ENCODE assay signal across 9 cellular contexts in the genomic region with DNA sequence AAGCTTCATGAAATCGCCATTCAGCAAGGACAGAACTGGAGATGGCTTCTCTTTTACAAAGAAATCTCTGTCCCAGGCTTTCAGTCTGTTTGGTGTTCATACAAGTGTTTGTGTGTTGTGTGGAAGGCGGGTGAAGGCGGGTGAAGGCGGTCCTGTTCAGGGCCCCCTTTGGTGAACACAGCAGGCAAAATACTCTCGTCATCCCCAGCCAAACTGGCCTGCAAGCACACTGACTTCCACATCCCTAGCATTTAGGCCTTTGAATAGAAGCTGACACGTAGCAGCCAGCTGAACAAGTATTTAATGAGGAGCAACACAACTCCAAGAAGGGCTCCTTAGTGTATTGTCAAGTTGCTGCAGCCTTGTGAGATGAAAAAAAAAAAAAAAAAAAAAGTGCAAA.
DNase-seq lines count a peak whose midpoint lies in the region; ATAC-seq and TF ChIP-seq lines count a peak whose summit lies in the region.
"Had no signal": no experiment of that assay in that cellular context is flagged by ENCODE, and none has a peak within 500 bp of the region (broad histone marks: within the 10 kb centered on the region; RNA-seq: fewer than 3 reads in every experiment).

No MANE protein-coding gene starts in this region.

- H3K9me3 ChIP-seq in gastrocnemius medialis: no peaks in the 10 kb centered on the region

- ATAC-seq in left cardiac atrium (peak; percentile 12 to 57), gastrocnemius medialis (no peak), omental fat pad (ENCODE audit: low FRiP score) (no peak), GM18517 (IDR thresholded peaks at IDR 0.05; ENCODE audit: unreplicated experiment) (no peak), GM21717 (IDR thresholded peaks at IDR 0.05; ENCODE audit: unreplicated experiment) (no peak)

- intact Hi-C loops in activated T-helper 2 cell treated with anti-CD3 and anti-CD28 coated beads, Interferon-gamma antibody, Interleukin-2, Interleukin-4, amounts not matched to agents 10 μg/mL and 5 μg/mL and 100 μg/mL, durations not matched to agents 14 hours and 24 hours and 36 hours (cut with micrococcal nuclease): no loop called here
- intact Hi-C loops in left cardiac atrium (cut with DNase I) (loop anchor here in 1 of 2 donors (10.0 kb wide), 1 partner anchor 226 kb away; no protein-coding TSS in a partner anchor), gastrocnemius medialis (cut with DNase I; ENCODE audit: low total_unique reads) (no loop called here)

- no peaks in the 10 kb centered on the region for H3K27me3 ChIP-seq in gastrocnemius medialis

- H3K36me3 Mint-ChIP-seq in activated T-helper 2 cell treated with anti-CD3 and anti-CD28 coated beads, Interferon-gamma antibody, Interleukin-2, Interleukin-4, amounts not matched to agents 10 μg/mL and 5 μg/mL and 100 μg/mL, durations not matched to agents 14 hours and 24 hours and 36 hours (ENCODE audit: low read depth): peaks cover 85% of the 10 kb centered on the region

- H3K36me3 ChIP-seq in gastrocnemius medialis: peaks cover 0 to 9% of the 10 kb centered on the region in 2 donors

- peak overlapping the region; percentile 8 to 65 (median 58) for H3K27ac ChIP-seq in gastrocnemius medialis

- TF ChIP-seq CTCF in gastrocnemius medialis (IDR thresholded peaks at IDR 0.05 in 4 of 5, conservative IDR thresholded peaks at IDR 0.05 in 1 of 5) (no peak), omental fat pad (IDR thresholded peaks at IDR 0.05) (no peak)

- no peak overlapping the region for H3K4me3 ChIP-seq in gastrocnemius medialis

- no peak for TF ChIP-seq POLR2A in gastrocnemius medialis (IDR thresholded peaks at IDR 0.05)

- no peaks in the 10 kb centered on the region for H3K9me3 Mint-ChIP-seq in activated T-helper 2 cell treated with anti-CD3 and anti-CD28 coated beads, Interferon-gamma antibody, Interleukin-2, Interleukin-4, amounts not matched to agents 10 μg/mL and 5 μg/mL and 100 μg/mL, durations not matched to agents 14 hours and 24 hours and 36 hours

- no peaks in the 10 kb centered on the region for H3K27me3 Mint-ChIP-seq in activated T-helper 2 cell treated with anti-CD3 and anti-CD28 coated beads, Interferon-gamma antibody, Interleukin-2, Interleukin-4, amounts not matched to agents 10 μg/mL and 5 μg/mL and 100 μg/mL, durations not matched to agents 14 hours and 24 hours and 36 hours (ENCODE audit: low read depth)

- peaks cover 78% of the 10 kb centered on the region for H3K4me1 Mint-ChIP-seq in activated T-helper 2 cell treated with anti-CD3 and anti-CD28 coated beads, Interferon-gamma antibody, Interleukin-2, Interleukin-4, amounts not matched to agents 10 μg/mL and 5 μg/mL and 100 μg/mL, durations not matched to agents 14 hours and 24 hours and 36 hours (ENCODE audit: low read depth)

- peaks cover 19 to 52% of the 10 kb centered on the region in 2 donors for H3K4me1 ChIP-seq in gastrocnemius medialis

- peak overlapping the region; percentile 68 for H3K27ac Mint-ChIP-seq in activated T-helper 2 cell treated with anti-CD3 and anti-CD28 coated beads, Interferon-gamma antibody, Interleukin-2, Interleukin-4, amounts not matched to agents 10 μg/mL and 5 μg/mL and 100 μg/mL, durations not matched to agents 14 hours and 24 hours and 36 hours

- DNase-seq in GM03348 (ENCODE audit: low spot score) (peak; percentile 27), left cardiac atrium (no peak), gastrocnemius medialis (no peak), omental fat pad (ENCODE audit: low spot score) (no peak), GF-D8 (lab: John Stamatoyannopoulos, UW) (no peak)
- no peak for DNase-seq in activated T-helper 2 cell treated with anti-CD3 and anti-CD28 coated beads, Interferon-gamma antibody, Interleukin-2, Interleukin-4, amounts not matched to agents 10 μg/mL and 5 μg/mL and 100 μg/mL, durations not matched to agents 14 hours and 24 hours and 36 hours (ENCODE audit: low spot score)
- DNase-seq: RPMI8226 had no signal

- in situ Hi-C loops in gastrocnemius medialis (cut with MboI; ENCODE audit: low sequenced_read_pairs in 4 of 4): loop anchor here in 2 of 4 donors (25.0 kb wide), 2 partner anchors 168 to 643 kb away; no protein-coding TSS in a partner anchor

- peak overlapping the region; percentile 6 for H3K4me3 Mint-ChIP-seq in activated T-helper 2 cell treated with anti-CD3 and anti-CD28 coated beads, Interferon-gamma antibody, Interleukin-2, Interleukin-4, amounts not matched to agents 10 μg/mL and 5 μg/mL and 100 μg/mL, durations not matched to agents 14 hours and 24 hours and 36 hours (ENCODE audit: low read depth)

Comparison
In these comparisons a context has a peak if more than half of its experiments do, and no peak if none do; other contexts are left out.
1. ATAC-seq: peak in left cardiac atrium (2 of 2); none in gastrocnemius medialis (0 of 2), omental fat pad (single experiment), GM18517 (single experiment) and GM21717 (single experiment).